9 cellular contexts compared by ENCODE assay signal in genomic region chr11:57491371-57492061, GRCh38. TPM values are rescaled to one million over a fixed set of nuclear protein-coding genes. Genes with fewer than 3 reads are reported as not detected.
DNase-seq lines count a peak whose midpoint lies in the region; ATAC-seq and TF ChIP-seq lines count a peak whose summit lies in the region.
"Had no signal": no experiment of that assay in that cellular context is flagged by ENCODE, and none has a peak within 500 bp of the region (broad histone marks: within the 10 kb centered on the region; RNA-seq: fewer than 3 reads in every experiment).

No MANE protein-coding gene starts in this region.

- in situ Hi-C loops in GM23248 (cut with MboI) = no loop called here
- in situ Hi-C loops in mammary epithelial cell (cut with MboI; ENCODE audit: low sequenced_read_pairs in 2 of 2) = no loop called here

- peak; percentile 61 for TF ChIP-seq CTCF in AG10803 (conservative IDR thresholded peaks at IDR 0.05; ENCODE audit: low read length)
- peak; percentile 61 for TF ChIP-seq CTCF in SU-DHL-6 (IDR thresholded peaks at IDR 0.05; ENCODE audit: insufficient read depth, low read length, poor library complexity, severe bottlenecking)
- peak; percentile 35 to 66 for TF ChIP-seq CTCF in mammary epithelial cell (conservative IDR thresholded peaks at IDR 0.05 in 1 of 2, IDR thresholded peaks at IDR 0.05 in 1 of 2; ENCODE audit: extremely low read depth in 1 of 2, insufficient read depth in 1 of 2, low read depth in 1 of 2, low read length in 2 of 2)
- peak; percentile 38 for TF ChIP-seq CTCF in mesothelial cell of epicardium (IDR thresholded peaks at IDR 0.05; ENCODE audit: unreplicated experiment)
- TF ChIP-seq CTCF in omental fat pad (IDR thresholded peaks at IDR 0.05) = no peak

- no peak overlapping the region for H3K27ac ChIP-seq in GM23248
- no peak overlapping the region for H3K27ac ChIP-seq in SU-DHL-6 (ENCODE audit: low read depth, low read length)
- H3K27ac ChIP-seq in mammary epithelial cell (ENCODE audit: insufficient read depth, low read depth, low read length) = no peak overlapping the region

- H3K4me1 Mint-ChIP-seq in mesothelial cell of epicardium = no peaks in the 10 kb centered on the region

- H3K36me3 ChIP-seq in GM23248 (ENCODE audit: low read depth) (no peaks in the 10 kb centered on the region), SU-DHL-6 (ENCODE audit: low read length) (no peaks in the 10 kb centered on the region), mammary epithelial cell (ENCODE audit: insufficient read depth, low read length) (no peaks in the 10 kb centered on the region)

- H3K9me2 ChIP-seq in GM23248 (ENCODE audit: insufficient read depth) = no peaks in the 10 kb centered on the region
- H3K9me2 ChIP-seq in SU-DHL-6 (replicated peaks; ENCODE audit: insufficient read depth, low read length) = no peaks in the 10 kb centered on the region

- H3K79me2 ChIP-seq in GM23248 (ENCODE audit: insufficient read depth) (no peaks in the 10 kb centered on the region), SU-DHL-6 (ENCODE audit: insufficient read depth, low read length) (no peaks in the 10 kb centered on the region), mammary epithelial cell (ENCODE audit: insufficient read depth, low read length) (no peaks in the 10 kb centered on the region)

- CTCF ChIA-PET in mammary epithelial cell (lab: Charles Lee; ENCODE audit: low non-redundant PET) = interaction anchor here (0.8 kb wide), 1 partner anchor 155 kb away, joined by 6 read pairs; no protein-coding TSS in a partner anchor

- no peaks in the 10 kb centered on the region for H3K4me1 ChIP-seq in GM23248 (ENCODE audit: insufficient read depth)
- H3K4me1 ChIP-seq in mammary epithelial cell (ENCODE audit: insufficient read depth, low read length) = no peaks in the 10 kb centered on the region

- 75 to 83% methylated on average over 11 of the region's 11 CpGs for WGBS in GM23248 (ENCODE audit: low coverage in 1 of 2, low lambda C conversion rate in 2 of 2, missing lambda C conversion rate in 2 of 2), 2 experiments
- WGBS in mammary epithelial cell (ENCODE audit: low coverage, missing lambda C conversion rate) = 59% methylated on average over 7 of the region's 11 CpGs

- H3K27ac Mint-ChIP-seq in mesothelial cell of epicardium = no peak overlapping the region

- no peaks in the 10 kb centered on the region for H3K27me3 Mint-ChIP-seq in mesothelial cell of epicardium (ENCODE audit: low read depth)

- BruUV-seq in mammary epithelial cell (replicated peaks; lab: Mats Ljungman, UMichigan) = no TSS peak

- no peak overlapping the region for H3K4me2 ChIP-seq in GM23248 (ENCODE audit: unreplicated experiment)
- H3K4me2 ChIP-seq in SU-DHL-6 (ENCODE audit: low read depth, low read length, poor library complexity, severe bottlenecking) = no peak overlapping the region
- H3K4me2 ChIP-seq in mammary epithelial cell (ENCODE audit: insufficient read depth, low read depth, low read length) = no peak overlapping the region

- no peaks in the 10 kb centered on the region for H3K9me3 ChIP-seq in GM23248 (ENCODE audit: low read depth)
- no peaks in the 10 kb centered on the region for H3K9me3 ChIP-seq in SU-DHL-6 (ENCODE audit: insufficient read depth, low read length)
- H3K9me3 ChIP-seq in mammary epithelial cell (replicated peaks; ENCODE audit: insufficient read depth, low read length) = no peaks in the 10 kb centered on the region

- H3K9ac ChIP-seq in GM23248 (no peak overlapping the region), SU-DHL-6 (ENCODE audit: low read length) (no peak overlapping the region; the same call in 1 of the 2 replicates), mammary epithelial cell (ENCODE audit: insufficient read depth, low read length) (no peak overlapping the region)

- DNase-seq in AG10803 (ENCODE audit: low read depth) (no peak), GM23248 (peak; percentile 47), mammary epithelial cell (no peak), mesothelial cell of epicardium (ENCODE audit: low spot score in 2 of 2, unreplicated experiment in 2 of 2) (no peak), NCI-H2029 treated with DMSO at 0.1 percent for 48 hours (lab: John Stamatoyannopoulos, UW) (no peak), omental fat pad (ENCODE audit: low spot score) (no peak)

- no peak overlapping the region for H2AFZ ChIP-seq in GM23248
- no peak overlapping the region for H2AFZ ChIP-seq in SU-DHL-6 (ENCODE audit: low read depth, low read length, severe bottlenecking)
- H2AFZ ChIP-seq in mammary epithelial cell (ENCODE audit: low read depth, low read length) = no peak overlapping the region

- intact Hi-C loops in mammary epithelial cell (cut with micrococcal nuclease) = loop anchor here (2.0 to 5.0 kb wide), 2 partner anchors 34 to 157 kb away; partner anchors contain the start of gene YPEL4

- peaks cover 6% of the 10 kb centered on the region; the same call in 1 of the 2 replicates for H3F3A ChIP-seq in GM23248 (ENCODE audit: insufficient read depth)
- no peaks in the 10 kb centered on the region for H3F3A ChIP-seq in SU-DHL-6 (ENCODE audit: insufficient read depth)

- no peaks in the 10 kb centered on the region for H3K36me3 Mint-ChIP-seq in mesothelial cell of epicardium

- H3K4me3 ChIP-seq in AG10803 (ENCODE audit: low read length) (no peak overlapping the region), GM23248 (no peak overlapping the region), SU-DHL-6 (ENCODE audit: insufficient read depth, low read length, poor library complexity, severe bottlenecking) (no peak overlapping the region), mammary epithelial cell (replicated peaks in 1 of 3; ENCODE audit: insufficient read depth in 1 of 3, low read depth in 2 of 3, low read length in 3 of 3) (no peak overlapping the region)

- H3K9me3 Mint-ChIP-seq in mesothelial cell of epicardium = no peaks in the 10 kb centered on the region

- H3K4me3 Mint-ChIP-seq in mesothelial cell of epicardium = no peak overlapping the region

- no peak for ATAC-seq in HG03520 (IDR thresholded peaks at IDR 0.05; ENCODE audit: unreplicated experiment)
- ATAC-seq in omental fat pad (ENCODE audit: low FRiP score) = no peak

- H3K27me3 ChIP-seq in GM23248 (replicated peaks; ENCODE audit: insufficient read depth) (no peaks in the 10 kb centered on the region), SU-DHL-6 (ENCODE audit: low read length) (no peaks in the 10 kb centered on the region), mammary epithelial cell (ENCODE audit: insufficient read depth, low read length) (no peaks in the 10 kb centered on the region)

- dilution Hi-C loops in mammary epithelial cell (cut with HindIII; ENCODE audit: low sequenced_read_pairs) = no loop called here

- H4K20me1 ChIP-seq in GM23248 (ENCODE audit: insufficient read depth) (no peaks in the 10 kb centered on the region), SU-DHL-6 (ENCODE audit: low read depth, low read length) (no peaks in the 10 kb centered on the region), mammary epithelial cell (ENCODE audit: insufficient read depth, low read length) (no peaks in the 10 kb centered on the region)

RNA-seq across cellular contexts. Expression of gene SLC43A1, which starts 24.0 kb away (rescaled TPM):
- total RNA-seq in GM23248 (2014; rRNA removed; shearing (Covaris generic)) = 6.2 and 9.3 TPM in 2 replicates
- 7.1 and 7.7 TPM in 2 replicates for polyA plus RNA-seq in GM23248 (2016; fragmentation: Nextera tagmentation; extraction: Ambion mirVana)
- 1 to 10 TPM; 1.4 to 2.2 TPM for total RNA-seq in mammary epithelial cell
- 0.48 TPM for polyA plus RNA-seq in mammary epithelial cell
- polyA minus RNA-seq in mammary epithelial cell = not detected
- 2.1 to 3.3 TPM (median 2.8 TPM) in 3 replicates for total RNA-seq in mesothelial cell of epicardium
- 10 to 100 TPM; 11.5 to 40.4 (median 16.5) TPM for total RNA-seq in omental fat pad

RNA-seq across cellular contexts. Expression of gene RTN4RL2, which starts 31.2 kb away (rescaled TPM):
- 0.32 TPM in 1 of 2 replicates, not detected in the other for total RNA-seq in GM23248 (2014; rRNA removed; shearing (Covaris generic))
- polyA plus RNA-seq in GM23248 (2016; fragmentation: Nextera tagmentation; extraction: Ambion mirVana) = 0.80 and 1.1 TPM in 2 replicates
- under 1 TPM; 0.31 to 0.33 TPM for total RNA-seq in mammary epithelial cell
- 0.06 TPM for polyA plus RNA-seq in mammary epithelial cell
- polyA minus RNA-seq in mammary epithelial cell = 0.21 TPM
- total RNA-seq in mesothelial cell of epicardium = 0.38 to 0.63 TPM (median 0.53 TPM) in 3 replicates
- total RNA-seq in omental fat pad = 1 to 10 TPM in 1 of 4 donors, under 1 TPM in 2, not detected in 1; 0.25 to 1.4 (median 0.74) TPM

RNA-seq across cellular contexts. Expression of gene TIMM10, which starts 39.0 kb away (rescaled TPM):
- 29.0 and 48.3 TPM in 2 replicates for total RNA-seq in GM23248 (2014; rRNA removed; shearing (Covaris generic))
- polyA plus RNA-seq in GM23248 (2016; fragmentation: Nextera tagmentation; extraction: Ambion mirVana) (73.4 and 78.3 TPM in 2 replicates), mammary epithelial cell (124 TPM)
- total RNA-seq in mammary epithelial cell (10 to 100 TPM; 24.8 to 58.9 TPM), mesothelial cell of epicardium (41.7 to 46.3 TPM (median 44.0 TPM) in 3 replicates), omental fat pad (10 to 100 TPM; 42.9 to 49.0 (median 45.9) TPM)
- 173 TPM for polyA minus RNA-seq in mammary epithelial cell

RNA-seq across cellular contexts. Expression of gene SMTNL1, which starts 45.9 kb away (rescaled TPM):
- total RNA-seq in GM23248 (2014; rRNA removed; shearing (Covaris generic)) = not detected in 2 replicates
- not detected in 2 replicates for polyA plus RNA-seq in GM23248 (2016; fragmentation: Nextera tagmentation; extraction: Ambion mirVana)
- total RNA-seq in mammary epithelial cell = not detected
- polyA plus RNA-seq in mammary epithelial cell = not detected
- polyA minus RNA-seq in mammary epithelial cell = not detected
- not detected in 3 replicates for total RNA-seq in mesothelial cell of epicardium
- total RNA-seq in omental fat pad = not detected
- polyA plus RNA-seq: urinary bladder had no signal

Comparison
In these comparisons a context has a peak if more than half of its experiments do, and no peak if none do; other contexts are left out.
1. CTCF ChIP-seq: peak in AG10803 (single experiment), SU-DHL-6 (single experiment), mammary epithelial cell (2 of 2) and mesothelial cell of epicardium (single experiment); none in omental fat pad (0 of 3).